35 cellular contexts compared by ENCODE assay signal in genomic region chr4:123666486-123666885, GRCh38.
"Had no signal": no experiment of that assay in that cellular context is flagged by ENCODE, and none has a peak within 500 bp of the region (broad histone marks: within the 10 kb centered on the region; RNA-seq: fewer than 3 reads in every experiment).

No MANE protein-coding gene starts in this region.

- FAIRE-seq: TTC549 had no signal

- H3K36me3 Mint-ChIP-seq: activated CD4-positive, alpha-beta memory T cell treated with anti-CD3 and anti-CD28 coated beads for 36 hours; activated naive CD4-positive, alpha-beta T cell treated with anti-CD3 and anti-CD28 coated beads, Interleukin-2, amount 10 ng/mL, durations not matched to agents 7 days and 5 days; activated naive CD4-positive, alpha-beta T cell treated with anti-CD3 and anti-CD28 coated beads, Interleukin-2, amount 50 U/mL, for 24 hours had no signal

- H3K36me3 ChIP-seq: brain microvascular endothelial cell, breast epithelium had no signal

- DNase-seq: activated B cell treated with CpG ODN at 0.5 μM for 24 hours; activated CD4-positive, alpha-beta memory T cell treated with anti-CD3 and anti-CD28 coated beads for 36 hours; activated CD4-positive, alpha-beta T cell treated with anti-CD3 and anti-CD28 coated beads for 4 hours; activated CD4-positive, alpha-beta T cell treated with anti-CD3 and anti-CD28 coated beads, Interleukin-2, amount 10 ng/mL, durations not matched to agents 24 days and 14 days; activated CD4-positive, alpha-beta T cell treated with anti-CD3 and anti-CD28 coated beads, Interleukin-2, amount 50 U/mL, for 1 hour; activated CD4-positive, alpha-beta T cell treated with anti-CD3 and anti-CD28 coated beads, Interleukin-2, amount 50 U/mL, for 4 hours; activated CD4-positive, CD25-positive, alpha-beta regulatory T cell treated with anti-CD3 and anti-CD28 coated beads, Interleukin-2, amount 50 U/mL, for 72 hours; activated CD8-positive, alpha-beta memory T cell treated with anti-CD3 and anti-CD28 coated beads for 24 hours; activated CD8-positive, alpha-beta memory T cell treated with anti-CD3 and anti-CD28 coated beads, Interleukin-2, amount 10 ng/mL, durations not matched to agents 7 days and 5 days; activated CD8-positive, alpha-beta memory T cell treated with anti-CD3 and anti-CD28 coated beads, Interleukin-2, amount 50 U/mL, for 48 hours; activated CD8-positive, alpha-beta T cell treated with anti-CD3 and anti-CD28 coated beads, Interleukin-2, amount 10 ng/mL, durations not matched to agents 7 days and 5 days; activated effector memory CD4-positive, alpha-beta T cell treated with Interleukin-2 at 50 U/mL for 16 hours; activated gamma-delta T cell; activated naive CD4-positive, alpha-beta T cell treated with anti-CD3 and anti-CD28 coated beads, Interleukin-2, amount 10 ng/mL, durations not matched to agents 7 days and 5 days; activated naive CD4-positive, alpha-beta T cell treated with Interleukin-2 at 50 U/mL for 16 hours; activated naive CD8-positive, alpha-beta T cell treated with anti-CD3 and anti-CD28 coated beads, Interleukin-2, amount 10 ng/mL, durations not matched to agents 7 days and 5 days; activated naive CD8-positive, alpha-beta T cell treated with anti-CD3 and anti-CD28 coated beads, Interleukin-2, amount 50 U/mL, for 24 hours; activated T-cell treated with anti-CD3 and anti-CD28 coated beads, Interleukin-2, amount 50 U/mL, for 24 hours; activated T-cell treated with anti-CD3 and anti-CD28 coated beads, Interleukin-2, amount 50 U/mL, for 48 hours; amniotic stem cell; aorta; body of pancreas; brain microvascular endothelial cell; central memory CD4-positive, alpha-beta T cell; T-helper 1 cell; T-helper 2 cell; T-helper 9 cell had no signal

- H3K4me1 Mint-ChIP-seq: activated B cell treated with CpG ODN at 0.5 μM for 24 hours had no signal

- H3K9me3 ChIP-seq: body of pancreas, breast epithelium had no signal

- H3K27ac Mint-ChIP-seq: activated B cell treated with CpG ODN at 0.5 μM for 24 hours; activated CD4-positive, alpha-beta memory T cell treated with anti-CD3 and anti-CD28 coated beads for 36 hours; activated CD4-positive, alpha-beta T cell treated with anti-CD3 and anti-CD28 coated beads, Interleukin-2, amount 10 ng/mL, durations not matched to agents 24 days and 14 days; activated CD8-positive, alpha-beta memory T cell treated with anti-CD3 and anti-CD28 coated beads, Interleukin-2, amount 10 ng/mL, durations not matched to agents 7 days and 5 days; activated CD8-positive, alpha-beta T cell treated with anti-CD3 and anti-CD28 coated beads, Interleukin-2, amount 10 ng/mL, durations not matched to agents 7 days and 5 days; activated naive CD4-positive, alpha-beta T cell treated with anti-CD3 and anti-CD28 coated beads, Interleukin-2, amount 10 ng/mL, durations not matched to agents 7 days and 5 days; activated naive CD4-positive, alpha-beta T cell treated with anti-CD3 and anti-CD28 coated beads, Interleukin-2, amount 50 U/mL, for 24 hours; activated naive CD8-positive, alpha-beta T cell; activated naive CD8-positive, alpha-beta T cell treated with anti-CD3 and anti-CD28 coated beads, Interleukin-2, amount 10 ng/mL, durations not matched to agents 7 days and 5 days; activated naive CD8-positive, alpha-beta T cell treated with anti-CD3 and anti-CD28 coated beads, Interleukin-2, amount 50 U/mL, for 24 hours; activated T-cell treated with anti-CD3 and anti-CD28 coated beads, Interleukin-2, amount 50 U/mL, for 24 hours; activated T-helper 2 cell treated with anti-CD3 and anti-CD28 coated beads, Interferon-gamma antibody, Interleukin-2, Interleukin-4, amounts not matched to agents 10 μg/mL and 5 μg/mL and 100 μg/mL, durations not matched to agents 14 hours and 24 hours and 36 hours; T-helper 1 cell treated with Interleukin-12 subunit alpha and Interleukin-12 subunit beta and Interleukin-4 antibody, amounts not matched to agents 30 μg/mL and 1 μg/mL, for 36 hours; T-helper 2 cell treated with Interferon-gamma antibody and Interleukin-4, amounts not matched to agents 5 μg/mL and 100 μg/mL, for 36 hours had no signal

- H3K4me3 Mint-ChIP-seq: activated B cell treated with CpG ODN at 0.5 μM for 24 hours; activated CD4-positive, alpha-beta memory T cell treated with anti-CD3 and anti-CD28 coated beads for 36 hours; activated CD4-positive, alpha-beta T cell treated with anti-CD3 and anti-CD28 coated beads, Interleukin-2, amount 10 ng/mL, durations not matched to agents 24 days and 14 days; activated CD8-positive, alpha-beta memory T cell treated with anti-CD3 and anti-CD28 coated beads, Interleukin-2, amount 10 ng/mL, durations not matched to agents 7 days and 5 days; activated CD8-positive, alpha-beta T cell treated with anti-CD3 and anti-CD28 coated beads, Interleukin-2, amount 10 ng/mL, durations not matched to agents 7 days and 5 days; activated naive CD4-positive, alpha-beta T cell treated with anti-CD3 and anti-CD28 coated beads, Interleukin-2, amount 10 ng/mL, durations not matched to agents 7 days and 5 days; activated naive CD4-positive, alpha-beta T cell treated with anti-CD3 and anti-CD28 coated beads, Interleukin-2, amount 50 U/mL, for 24 hours; activated naive CD8-positive, alpha-beta T cell; activated naive CD8-positive, alpha-beta T cell treated with anti-CD3 and anti-CD28 coated beads, Interleukin-2, amount 10 ng/mL, durations not matched to agents 7 days and 5 days; activated naive CD8-positive, alpha-beta T cell treated with anti-CD3 and anti-CD28 coated beads, Interleukin-2, amount 50 U/mL, for 24 hours; activated T-cell treated with anti-CD3 and anti-CD28 coated beads, Interleukin-2, amount 50 U/mL, for 24 hours; T-helper 1 cell treated with Interleukin-12 subunit alpha and Interleukin-12 subunit beta and Interleukin-4 antibody, amounts not matched to agents 30 μg/mL and 1 μg/mL, for 36 hours; T-helper 2 cell treated with Interferon-gamma antibody and Interleukin-4, amounts not matched to agents 5 μg/mL and 100 μg/mL, for 36 hours had no signal

- H3K27me3 ChIP-seq: body of pancreas, brain microvascular endothelial cell, breast epithelium had no signal

- H3K4me3 ChIP-seq: body of pancreas, breast epithelium had no signal

- H3K27ac ChIP-seq: body of pancreas, brain microvascular endothelial cell, breast epithelium, VCaP had no signal

- H3K4me1 ChIP-seq: body of pancreas, breast epithelium had no signal

- ATAC-seq: activated CD8-positive, alpha-beta memory T cell treated with anti-CD3 and anti-CD28 coated beads, Interleukin-2, amount 10 ng/mL, durations not matched to agents 7 days and 5 days; activated CD8-positive, alpha-beta T cell treated with anti-CD3 and anti-CD28 coated beads, Interleukin-2, amount 10 ng/mL, durations not matched to agents 7 days and 5 days; activated naive CD8-positive, alpha-beta T cell treated with anti-CD3 and anti-CD28 coated beads, Interleukin-2, amount 50 U/mL, for 24 hours; body of pancreas had no signal

- H3K9me3 Mint-ChIP-seq: activated B cell treated with CpG ODN at 0.5 μM for 24 hours; activated CD4-positive, alpha-beta memory T cell treated with anti-CD3 and anti-CD28 coated beads for 36 hours; activated naive CD4-positive, alpha-beta T cell treated with anti-CD3 and anti-CD28 coated beads, Interleukin-2, amount 10 ng/mL, durations not matched to agents 7 days and 5 days; activated naive CD4-positive, alpha-beta T cell treated with anti-CD3 and anti-CD28 coated beads, Interleukin-2, amount 50 U/mL, for 24 hours; activated naive CD8-positive, alpha-beta T cell treated with anti-CD3 and anti-CD28 coated beads, Interleukin-2, amount 10 ng/mL, durations not matched to agents 7 days and 5 days; activated T-helper 2 cell treated with anti-CD3 and anti-CD28 coated beads, Interferon-gamma antibody, Interleukin-2, Interleukin-4, amounts not matched to agents 10 μg/mL and 5 μg/mL and 100 μg/mL, durations not matched to agents 14 hours and 24 hours and 36 hours; T-helper 1 cell treated with Interleukin-12 subunit alpha and Interleukin-12 subunit beta and Interleukin-4 antibody, amounts not matched to agents 30 μg/mL and 1 μg/mL, for 36 hours; T-helper 2 cell treated with Interferon-gamma antibody and Interleukin-4, amounts not matched to agents 5 μg/mL and 100 μg/mL, for 36 hours had no signal
